Comparison of ENCODE assay signal across 7 cellular contexts in genomic region chr1:97252925-97253324, GRCh38.
"Had no signal": no experiment of that assay in that cellular context is flagged by ENCODE, and none has a peak within 500 bp of the region (broad histone marks: within the 10 kb centered on the region; RNA-seq: fewer than 3 reads in every experiment).

No MANE protein-coding gene starts in this region.

- H2AFZ ChIP-seq: GM23338 had no signal

- H3K4me3 ChIP-seq: GM23338, K562 had no signal

- H3K4me2 ChIP-seq: GM23338 had no signal

- DNase-seq: H9, HCEC 1CT, IMR-90, KG1 had no signal

- FAIRE-seq: H1, K562 had no signal
